29 cellular contexts compared by ENCODE assay signal in genomic region chr12:10221846-10222245, GRCh38. TPM values are rescaled to one million over a fixed set of nuclear protein-coding genes. Genes with fewer than 3 reads are reported as not detected.
"Had no signal": no experiment of that assay in that cellular context is flagged by ENCODE, and none has a peak within 500 bp of the region (broad histone marks: within the 10 kb centered on the region; RNA-seq: fewer than 3 reads in every experiment).

No MANE protein-coding gene starts in this region.

- H3K4me1 ChIP-seq: SJCRH30 had no signal

- H3K4me1 Mint-ChIP-seq: activated B cell treated with CpG ODN at 0.5 μM for 24 hours; activated CD4-positive, alpha-beta T cell treated with anti-CD3 and anti-CD28 coated beads, Interleukin-2, amount 10 ng/mL, durations not matched to agents 7 days and 5 days; IgD-negative memory B cell had no signal

- H3K36me3 Mint-ChIP-seq: IgD-negative memory B cell had no signal

- DNase-seq: activated B cell treated with CpG ODN at 0.5 μM for 24 hours; activated CD4-positive, alpha-beta memory T cell treated with anti-CD3 and anti-CD28 coated beads, Interleukin-2, amount 10 ng/mL, durations not matched to agents 7 days and 5 days; activated CD4-positive, alpha-beta T cell treated with anti-CD3 and anti-CD28 coated beads for 1 hour; activated CD4-positive, alpha-beta T cell treated with anti-CD3 and anti-CD28 coated beads, Interleukin-2, amount 10 ng/mL, durations not matched to agents 7 days and 5 days; activated CD8-positive, alpha-beta memory T cell treated with anti-CD3 and anti-CD28 coated beads, Interleukin-2, amount 50 U/mL, for 4 hours; activated effector memory CD4-positive, alpha-beta T cell treated with anti-CD3 and anti-CD28 coated beads, Interleukin-2, amount 50 U/mL, for 16 hours; activated naive CD4-positive, alpha-beta T cell treated with Interleukin-2 at 50 U/mL for 16 hours; activated T-cell treated with anti-CD3 and anti-CD28 coated beads, Interleukin-2, amount 50 U/mL, for 1 hour; central memory CD4-positive, alpha-beta T cell; KG1; NCI-H1092; NCI-H1417; NCI-H1930; NCI-H2171 treated with DMSO at 0.1 percent for 48 hours; NCI-H226; NCI-H526; NCI-H774; Right ventricle myocardium superior; RPMI8226; SJCRH30; SK-N-SH; T-helper 1 cell had no signal

- H3K4me3 ChIP-seq: SJCRH30 had no signal

- H3K27me3 ChIP-seq: SJCRH30 had no signal

- H3K27ac ChIP-seq: SJCRH30 had no signal

- H3K9me3 ChIP-seq: SJCRH30, SK-N-SH had no signal

- ATAC-seq: activated naive CD4-positive, alpha-beta T cell treated with anti-CD3 and anti-CD28 coated beads, Interleukin-2, amount 50 U/mL, for 72 hours; Panc1 had no signal

- H3K9me3 Mint-ChIP-seq: activated B cell treated with CpG ODN at 0.5 μM for 24 hours; activated CD4-positive, alpha-beta memory T cell treated with anti-CD3 and anti-CD28 coated beads, Interleukin-2, amount 10 ng/mL, durations not matched to agents 7 days and 5 days; activated naive CD4-positive, alpha-beta T cell treated with anti-CD3 and anti-CD28 coated beads, Interleukin-2, amount 50 U/mL, for 72 hours; T-helper 2 cell treated with Interferon-gamma antibody and Interleukin-4, amounts not matched to agents 5 μg/mL and 100 μg/mL, for 36 hours had no signal

- H3K27me3 Mint-ChIP-seq: activated B cell treated with CpG ODN at 0.5 μM for 24 hours; activated CD4-positive, alpha-beta memory T cell treated with anti-CD3 and anti-CD28 coated beads, Interleukin-2, amount 10 ng/mL, durations not matched to agents 7 days and 5 days; activated CD4-positive, alpha-beta T cell treated with anti-CD3 and anti-CD28 coated beads, Interleukin-2, amount 10 ng/mL, durations not matched to agents 7 days and 5 days; IgD-negative memory B cell had no signal

- H3K27ac Mint-ChIP-seq: activated B cell treated with CpG ODN at 0.5 μM for 24 hours; activated CD4-positive, alpha-beta memory T cell treated with anti-CD3 and anti-CD28 coated beads, Interleukin-2, amount 10 ng/mL, durations not matched to agents 7 days and 5 days; activated CD4-positive, alpha-beta T cell treated with anti-CD3 and anti-CD28 coated beads, Interleukin-2, amount 10 ng/mL, durations not matched to agents 7 days and 5 days; activated naive CD4-positive, alpha-beta T cell treated with anti-CD3 and anti-CD28 coated beads, Interleukin-2, amount 50 U/mL, for 72 hours; IgD-negative memory B cell; T-helper 2 cell treated with Interferon-gamma antibody and Interleukin-4, amounts not matched to agents 5 μg/mL and 100 μg/mL, for 36 hours had no signal

- H3K4me3 Mint-ChIP-seq: activated B cell treated with CpG ODN at 0.5 μM for 24 hours; activated CD4-positive, alpha-beta memory T cell treated with anti-CD3 and anti-CD28 coated beads, Interleukin-2, amount 10 ng/mL, durations not matched to agents 7 days and 5 days; activated CD4-positive, alpha-beta T cell treated with anti-CD3 and anti-CD28 coated beads, Interleukin-2, amount 10 ng/mL, durations not matched to agents 7 days and 5 days; IgD-negative memory B cell; T-helper 2 cell treated with Interferon-gamma antibody and Interleukin-4, amounts not matched to agents 5 μg/mL and 100 μg/mL, for 36 hours had no signal

RNA-seq across cellular contexts. Expression of gene TMEM52B, which starts 43.0 kb away (rescaled TPM):
- total RNA-seq: activated B cell treated with CpG ODN at 0.5 μM for 24 hours; activated CD4-positive, alpha-beta memory T cell treated with anti-CD3 and anti-CD28 coated beads, Interleukin-2, amount 10 ng/mL, durations not matched to agents 7 days and 5 days; activated CD4-positive, alpha-beta T cell treated with anti-CD3 and anti-CD28 coated beads, Interleukin-2, amount 10 ng/mL, durations not matched to agents 7 days and 5 days; activated naive CD4-positive, alpha-beta T cell treated with anti-CD3 and anti-CD28 coated beads, Interleukin-2, amount 50 U/mL, for 72 hours; LHCN-M2; NCI-H460; Right ventricle myocardium superior; SJCRH30 had no signal
- polyA plus RNA-seq: IgD-negative memory B cell, SK-N-SH had no signal

RNA-seq across cellular contexts. Expression of gene OLR1, which starts 49.9 kb away (rescaled TPM):
- total RNA-seq: activated B cell treated with CpG ODN at 0.5 μM for 24 hours; activated CD4-positive, alpha-beta memory T cell treated with anti-CD3 and anti-CD28 coated beads, Interleukin-2, amount 10 ng/mL, durations not matched to agents 7 days and 5 days; activated CD4-positive, alpha-beta T cell treated with anti-CD3 and anti-CD28 coated beads, Interleukin-2, amount 10 ng/mL, durations not matched to agents 7 days and 5 days; activated naive CD4-positive, alpha-beta T cell treated with anti-CD3 and anti-CD28 coated beads, Interleukin-2, amount 50 U/mL, for 72 hours; LHCN-M2; NCI-H460; OCI-LY7; SJCRH30 had no signal
- polyA plus RNA-seq: IgD-negative memory B cell, SK-N-SH had no signal
